In the genomic region with DNA sequence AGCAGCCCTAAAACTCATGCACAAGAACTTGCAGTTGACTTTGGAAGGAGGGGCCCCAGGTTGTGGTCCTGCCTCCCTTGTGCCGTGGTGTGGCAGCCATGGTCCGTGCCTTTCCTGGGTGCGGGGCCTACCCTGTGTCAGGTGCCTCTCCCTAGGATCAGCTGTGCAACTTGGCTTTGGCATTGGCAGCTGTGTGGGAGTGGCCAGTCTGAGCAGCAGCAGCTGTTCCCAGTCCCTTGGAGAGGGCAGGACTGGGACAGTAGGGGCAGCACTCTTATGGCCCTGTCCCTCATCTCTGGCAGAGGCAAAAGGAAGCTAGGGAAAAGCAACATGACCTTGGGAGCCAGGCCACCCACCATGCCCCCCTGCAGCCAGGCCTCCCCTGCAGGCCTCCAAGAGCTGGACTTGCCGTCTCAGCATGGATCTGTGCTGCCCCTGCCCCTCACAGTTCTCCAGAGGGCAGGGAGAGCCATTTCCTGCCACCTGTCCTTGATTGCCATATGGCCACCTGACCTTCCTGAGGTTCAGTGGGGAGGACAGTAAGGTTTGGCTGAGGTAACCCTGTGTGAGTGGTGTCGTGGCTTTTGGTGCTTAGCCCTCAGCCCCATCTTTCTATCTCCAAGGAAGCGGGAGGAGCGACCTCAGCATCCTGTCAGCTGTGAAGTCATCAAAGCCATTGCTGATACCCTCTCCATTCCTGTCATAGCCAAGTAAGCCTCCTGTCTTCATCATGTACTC, we compare ENCODE assay signal across 11 cellular contexts. TPM values are rescaled to one million over a fixed set of nuclear protein-coding genes. Genes with fewer than 3 reads are reported as not detected.
DNase-seq lines count a peak whose midpoint lies in the region; ATAC-seq, FAIRE-seq and TF ChIP-seq lines count a peak whose summit lies in the region.
"Had no signal": no experiment of that assay in that cellular context is flagged by ENCODE, and none has a peak within 500 bp of the region (broad histone marks: within the 10 kb centered on the region; RNA-seq: fewer than 3 reads in every experiment).

No MANE protein-coding gene starts in this region.

- FAIRE-seq in K562 (lab: Jason Lieb, UNC) = no peak
- no peak for FAIRE-seq in pancreas (lab: Jason Lieb, UNC)
- FAIRE-seq: endothelial cell of umbilical vein had no signal

- no peak overlapping the region for H3K4me3 ChIP-seq in DND-41 (ENCODE audit: low read depth in 1 of 2, low read length in 2 of 2)
- no peak overlapping the region for H3K4me3 ChIP-seq in K562
- H3K4me3 ChIP-seq in pancreas = no peak overlapping the region

- TF ChIP-seq CTCF in DND-41 (IDR thresholded peaks at IDR 0.05; ENCODE audit: borderline replicate concordance, extremely low read depth, low read length, poor library complexity, severe bottlenecking) (no peak), K562 (IDR thresholded peaks at IDR 0.05 in 2 of 3, conservative IDR thresholded peaks at IDR 0.05 in 1 of 3; ENCODE audit: insufficient read depth in 2 of 3, low read depth in 1 of 3, low read length in 3 of 3) (no peak), pancreas (IDR thresholded peaks at IDR 0.05) (no peak), GM10266 (IDR thresholded peaks at IDR 0.05; ENCODE audit: control insufficient read depth, insufficient read depth, low read depth, missing control alignments) (no peak)

- no peak for TF ChIP-seq POLR2A in K562 (conservative IDR thresholded peaks at IDR 0.05)

- H3K4me1 ChIP-seq in DND-41 (ENCODE audit: insufficient read depth, low read length) (peaks cover 31% of the 10 kb centered on the region), K562 (replicated peaks in 1 of 2; ENCODE audit: control insufficient read depth in 2 of 2, insufficient read depth in 2 of 2, low read length in 2 of 2) (peaks cover 9 to 11% of the 10 kb centered on the region in 2 experiments), pancreas (peaks cover 0 to 6% (median 0%) of the 10 kb centered on the region in 3 donors)

- peak; percentile 66 for ATAC-seq in DND-41 (ENCODE audit: insufficient read depth, low read depth)
- ATAC-seq in K562 = no peak
- peak; percentile 78 to 94 (median 90) for ATAC-seq in pancreas
- ATAC-seq in GM21825 (IDR thresholded peaks at IDR 0.05; ENCODE audit: unreplicated experiment) = no peak
- ATAC-seq in GM18867 (IDR thresholded peaks at IDR 0.05; ENCODE audit: unreplicated experiment) = no peak

- in situ Hi-C loops in K562 (cut with MboI) = loop anchor here (10.0 kb wide), 1 partner anchor 155 kb away; no protein-coding TSS in a partner anchor

- H3K27me3 ChIP-seq in DND-41 (ENCODE audit: insufficient read depth, low read length, poor library complexity) (no peaks in the 10 kb centered on the region), K562 (ENCODE audit: control insufficient read depth in 2 of 2, insufficient read depth in 2 of 2, low read length in 2 of 2) (no peaks in the 10 kb centered on the region), pancreas (no peaks in the 10 kb centered on the region)

- H3K9me3 ChIP-seq in DND-41 (ENCODE audit: insufficient read depth, low read length, severe bottlenecking) = no peaks in the 10 kb centered on the region
- H3K9me3 ChIP-seq in K562 (replicated peaks; ENCODE audit: control insufficient read depth, insufficient read depth, low read depth, low read length) = no peaks in the 10 kb centered on the region
- no peaks in the 10 kb centered on the region for H3K9me3 ChIP-seq in pancreas

- H2AFZ ChIP-seq in DND-41 (ENCODE audit: low read depth, low read length) (no peak overlapping the region), K562 (ENCODE audit: low read depth, low read length) (no peak overlapping the region)

- H4K20me1 ChIP-seq in DND-41 (ENCODE audit: insufficient read depth, low read length) (no peaks in the 10 kb centered on the region), K562 (replicated peaks; ENCODE audit: control insufficient read depth, insufficient read depth, low read length) (no peaks in the 10 kb centered on the region; the same call in 1 of the 2 replicates)

- DNase-seq in DND-41 (peak; percentile 80), NCI-H69 (lab: John Stamatoyannopoulos, UW) (peak; percentile 41), K562 (ENCODE audit: extremely low read depth in 1 of 4, low spot score in 3 of 4) (no peak), pancreas (peak; percentile 58 to 83 (median 68)), GM10266 (ENCODE audit: extremely low spot score) (no peak), hypothalamus (lab: John Stamatoyannopoulos, UW) (no peak)

- H3K4me2 ChIP-seq in DND-41 (ENCODE audit: insufficient read depth, low read length) = no peak overlapping the region; the same call in 1 of the 2 replicates
- no peak overlapping the region for H3K4me2 ChIP-seq in K562 (ENCODE audit: insufficient read depth, low read length)

- H3K27ac ChIP-seq in DND-41 (ENCODE audit: low read length) (peak overlapping the region; percentile 72), K562 (ENCODE audit: extremely low read depth, low read depth, low read length) (no peak overlapping the region), pancreas (no peak overlapping the region)

- CTCF ChIA-PET in K562 (lab: Yijun Ruan, JAX; ENCODE audit: low intra/inter-chr PET ratio) = no interaction called here

- no peak for TF ChIP-seq RAD21 in K562 (CRISPR knock-in tag; conservative IDR thresholded peaks at IDR 0.05 in 1 of 2, IDR thresholded peaks at IDR 0.05 in 1 of 2)

- intact Hi-C loops in K562 (cut with micrococcal nuclease) = no loop called here
- intact Hi-C loops in pancreas (cut with DNase I) = no loop called here

- TF ChIP-seq EP300 in K562 (IDR thresholded peaks at IDR 0.05; ENCODE audit: low read length) = no peak

- H3K79me2 ChIP-seq in DND-41 (ENCODE audit: insufficient read depth, low read length) (no peaks in the 10 kb centered on the region), K562 (ENCODE audit: control insufficient read depth, insufficient read depth, low read length) (no peaks in the 10 kb centered on the region)

- no TSS peak for BruUV-seq in K562 (replicated peaks; lab: Mats Ljungman, UMichigan)

- WGBS in K562 (ENCODE audit: insufficient coverage, low coverage, missing lambda C conversion rate) = 91% methylated on average over 7 of the region's 7 CpGs
- WGBS in pancreas, 2 donors = 64 to 67% methylated on average over 7 of the region's 7 CpGs

- H3K36me3 ChIP-seq in DND-41 (ENCODE audit: insufficient read depth, low read length) (peaks cover 46% of the 10 kb centered on the region), K562 (ENCODE audit: control insufficient read depth, insufficient read depth, low read length) (peaks cover 77% of the 10 kb centered on the region; the same call in 2 of the 3 replicates), pancreas (peaks cover 0 to 6% (median 0%) of the 10 kb centered on the region in 3 donors)

- POLR2A ChIA-PET in K562 (lab: Yijun Ruan, JAX) = interaction anchor here (0.7 to 3.0 kb wide), 2 partner anchors 10 to 288 kb away, joined by 3 to 10 read pairs; no protein-coding TSS in a partner anchor

- H3K9ac ChIP-seq in DND-41 (ENCODE audit: low read depth, low read length) (peak overlapping the region; percentile 8; the same call in 1 of the 2 replicates), K562 (ENCODE audit: insufficient read depth in 1 of 2, low read depth in 2 of 2, low read length in 2 of 2) (peak overlapping the region in 1 of 2 experiments; percentile 69; a peak in 2 of 4 replicates)

- no peaks in the 10 kb centered on the region for H3K9me1 ChIP-seq in K562 (ENCODE audit: control insufficient read depth, insufficient read depth, low read length)

RNA-seq across cellular contexts. Expression of a gene that starts 15.5 kb away (rescaled TPM):
- total RNA-seq in K562 (2011; cell fraction: chromatin; rRNA removed; ENCODE audit: low replicate concordance) = 152 and 242 TPM in 2 replicates
- total RNA-seq in K562 (2011; cell fraction: nucleolus; rRNA removed) = 77.9 and 81.3 TPM in 2 replicates
- total RNA-seq in K562 (2011; cell fraction: nucleoplasm; rRNA removed) = 116 and 142 TPM in 2 replicates
- 58.1 and 61.4 TPM in 2 replicates for total RNA-seq in K562 (2014; rRNA removed)
- total RNA-seq in K562 (2014; rRNA removed; fragmentation: Illumina TruSeq; extraction: Trizol) = 56.9 and 65.9 TPM in 2 replicates
- 56.8 and 59.4 TPM in 2 replicates for total RNA-seq in K562 (2015; rRNA removed; fragmentation: Illumina TruSeq; extraction: Trizol)
- total RNA-seq in K562 (2021) = 86.7 and 98.4 TPM in 2 replicates
- polyA plus RNA-seq in K562 (2011; rRNA removed) = 70.7 and 96.9 TPM in 2 replicates
- 71.3 and 73.3 TPM in 2 replicates for polyA plus RNA-seq in K562 (2011; cell fraction: cytosol; rRNA removed)
- polyA plus RNA-seq in K562 (2011; cell fraction: nucleus; rRNA removed) = 58.7 and 63.9 TPM in 2 replicates
- polyA plus RNA-seq in K562 (2012) = 31.9 and 42.7 TPM in 2 replicates
- polyA plus RNA-seq in K562 (2014; fragmentation: Illumina TruSeq; extraction: Trizol) = 55.3 and 63.6 TPM in 2 replicates
- polyA plus RNA-seq in K562 (2014; fragmentation: Nextera tagmentation; extraction: Ambion mirVana) = 10 to 100 TPM; 15.7 to 19.1 TPM
- 47.3 and 54.8 TPM in 2 replicates for polyA plus RNA-seq in K562 (2014; rRNA removed)
- polyA minus RNA-seq in K562 (2011; rRNA and poly(A)+ RNA removed) = 214 and 224 TPM in 2 replicates
- polyA minus RNA-seq in K562 (2011; cell fraction: cytosol; rRNA and poly(A)+ RNA removed) = 65.3 and 93.0 TPM in 2 replicates
- polyA minus RNA-seq in K562 (2011; cell fraction: nucleus; rRNA and poly(A)+ RNA removed) = 63.7 and 91.3 TPM in 2 replicates
- total RNA-seq in pancreas = 10 to 100 TPM in 5 of 6 donors, 1 to 10 TPM in 1; 9.5 to 19.3 (median 13.5) TPM
- 1 to 10 TPM; 3.8 to 4.5 TPM for polyA plus RNA-seq in pancreas

RNA-seq across cellular contexts. Expression of a gene that starts 46.6 kb away (rescaled TPM):
- total RNA-seq in K562 (2011; cell fraction: chromatin; rRNA removed; ENCODE audit: low replicate concordance) = 74.9 and 112 TPM in 2 replicates
- total RNA-seq in K562 (2011; cell fraction: nucleolus; rRNA removed) = 54.5 and 61.7 TPM in 2 replicates
- total RNA-seq in K562 (2011; cell fraction: nucleoplasm; rRNA removed) = 68.8 and 69.1 TPM in 2 replicates
- total RNA-seq in K562 (2014; rRNA removed) (22.3 and 22.5 TPM in 2 replicates), K562 (2014; rRNA removed; fragmentation: Illumina TruSeq; extraction: Trizol) (17.8 and 20.9 TPM in 2 replicates), K562 (2015; rRNA removed; fragmentation: Illumina TruSeq; extraction: Trizol) (21.5 and 22.5 TPM in 2 replicates), K562 (2021) (21.7 and 25.6 TPM in 2 replicates), pancreas (1 to 10 TPM; 2.7 to 5.6 (median 3.6) TPM)
- polyA plus RNA-seq in K562 (2011; rRNA removed) (13.0 and 16.3 TPM in 2 replicates), K562 (2014; fragmentation: Illumina TruSeq; extraction: Trizol) (19.4 and 20.6 TPM in 2 replicates), K562 (2014; fragmentation: Nextera tagmentation; extraction: Ambion mirVana) (1 to 10 TPM; 5.8 to 9.3 TPM), K562 (2014; rRNA removed) (13.3 and 15.1 TPM in 2 replicates), pancreas (1 to 10 TPM; 6.1 to 6.2 TPM)
- 16.5 and 19.6 TPM in 2 replicates for polyA plus RNA-seq in K562 (2011; cell fraction: cytosol; rRNA removed)
- 68.4 and 74.9 TPM in 2 replicates for polyA plus RNA-seq in K562 (2011; cell fraction: nucleus; rRNA removed)
- 11.7 and 12.5 TPM in 2 replicates for polyA plus RNA-seq in K562 (2012)
- 32.9 and 41.8 TPM in 2 replicates for polyA minus RNA-seq in K562 (2011; rRNA and poly(A)+ RNA removed)
- 10.8 and 20.7 TPM in 2 replicates for polyA minus RNA-seq in K562 (2011; cell fraction: cytosol; rRNA and poly(A)+ RNA removed)
- polyA minus RNA-seq in K562 (2011; cell fraction: nucleus; rRNA and poly(A)+ RNA removed) = 27.3 and 35.1 TPM in 2 replicates

RNA-seq across cellular contexts. Expression of a gene that starts 46.6 kb away (rescaled TPM):
- 9.9 and 32.8 TPM in 2 replicates for total RNA-seq in K562 (2011; cell fraction: chromatin; rRNA removed; ENCODE audit: low replicate concordance)
- 32.9 and 43.2 TPM in 2 replicates for total RNA-seq in K562 (2011; cell fraction: nucleolus; rRNA removed)
- 15.0 and 22.7 TPM in 2 replicates for total RNA-seq in K562 (2011; cell fraction: nucleoplasm; rRNA removed)
- 21.1 and 27.1 TPM in 2 replicates for total RNA-seq in K562 (2014; rRNA removed)
- total RNA-seq in K562 (2014; rRNA removed; fragmentation: Illumina TruSeq; extraction: Trizol) = 13.0 and 13.1 TPM in 2 replicates
- total RNA-seq in K562 (2015; rRNA removed; fragmentation: Illumina TruSeq; extraction: Trizol) = 15.9 and 16.3 TPM in 2 replicates
- 22.5 and 24.5 TPM in 2 replicates for total RNA-seq in K562 (2021)
- 17.6 and 21.9 TPM in 2 replicates for polyA plus RNA-seq in K562 (2011; rRNA removed)
- 17.2 and 40.7 TPM in 2 replicates for polyA plus RNA-seq in K562 (2011; cell fraction: cytosol; rRNA removed)
- polyA plus RNA-seq in K562 (2011; cell fraction: nucleus; rRNA removed) = 12.1 and 14.4 TPM in 2 replicates
- polyA plus RNA-seq in K562 (2012) = 13.7 and 14.7 TPM in 2 replicates
- polyA plus RNA-seq in K562 (2014; fragmentation: Illumina TruSeq; extraction: Trizol) = 13.7 and 15.5 TPM in 2 replicates
- polyA plus RNA-seq in K562 (2014; fragmentation: Nextera tagmentation; extraction: Ambion mirVana) = 1 to 10 TPM; 2.8 to 3.5 TPM
- polyA plus RNA-seq in K562 (2014; rRNA removed) = 24.5 and 28.7 TPM in 2 replicates
- polyA minus RNA-seq in K562 (2011; rRNA and poly(A)+ RNA removed) = 14.8 and 17.9 TPM in 2 replicates
- polyA minus RNA-seq in K562 (2011; cell fraction: cytosol; rRNA and poly(A)+ RNA removed) = 7.6 and 12.9 TPM in 2 replicates
- polyA minus RNA-seq in K562 (2011; cell fraction: nucleus; rRNA and poly(A)+ RNA removed) = 15.3 and 25.1 TPM in 2 replicates
- total RNA-seq in pancreas = 1 to 10 TPM; 2.1 to 5.1 (median 4.0) TPM
- 1 to 10 TPM; 3.6 to 7.4 TPM for polyA plus RNA-seq in pancreas

RNA-seq across cellular contexts. Expression of a gene that starts 54.0 kb away (rescaled TPM):
- total RNA-seq in K562 (2011; cell fraction: chromatin; rRNA removed; ENCODE audit: low replicate concordance) = not detected in 2 replicates
- not detected in 2 replicates for total RNA-seq in K562 (2011; cell fraction: nucleolus; rRNA removed)
- total RNA-seq in K562 (2011; cell fraction: nucleoplasm; rRNA removed) = not detected in 2 replicates
- total RNA-seq in K562 (2014; rRNA removed) (not detected in 2 replicates), K562 (2014; rRNA removed; fragmentation: Illumina TruSeq; extraction: Trizol) (not detected in 2 replicates), K562 (2015; rRNA removed; fragmentation: Illumina TruSeq; extraction: Trizol) (not detected in 2 replicates), K562 (2021) (not detected in 2 replicates), pancreas (not detected)
- polyA plus RNA-seq in K562 (2011; rRNA removed) (not detected in 2 replicates), K562 (2014; fragmentation: Illumina TruSeq; extraction: Trizol) (not detected in 2 replicates), K562 (2014; fragmentation: Nextera tagmentation; extraction: Ambion mirVana) (not detected), K562 (2014; rRNA removed) (not detected in 2 replicates), pancreas (not detected)
- not detected in 2 replicates for polyA plus RNA-seq in K562 (2011; cell fraction: cytosol; rRNA removed)
- polyA plus RNA-seq in K562 (2011; cell fraction: nucleus; rRNA removed) = not detected in 2 replicates
- 0.07 TPM in 1 of 2 replicates, not detected in the other for polyA plus RNA-seq in K562 (2012)
- polyA minus RNA-seq in K562 (2011; rRNA and poly(A)+ RNA removed) = not detected in 2 replicates
- polyA minus RNA-seq in K562 (2011; cell fraction: cytosol; rRNA and poly(A)+ RNA removed) = not detected in 2 replicates
- not detected in 2 replicates for polyA minus RNA-seq in K562 (2011; cell fraction: nucleus; rRNA and poly(A)+ RNA removed)
- total RNA-seq: activated CD8-positive, alpha-beta memory T cell treated with anti-CD3 and anti-CD28 coated beads for 36 hours; endothelial cell of umbilical vein; liver had no signal
- polyA plus RNA-seq: endothelial cell of umbilical vein, liver had no signal

Comparison
In these comparisons a context has a peak if more than half of its experiments do, and no peak if none do; other contexts are left out.
1. ATAC-seq: peak in DND-41 (single experiment) and pancreas (4 of 4); none in K562 (single experiment), GM21825 (single experiment) and GM18867 (single experiment).
2. DNase-seq: peak in DND-41 (single experiment), NCI-H69 (single experiment) and pancreas (6 of 6); none in K562 (0 of 4), GM10266 (single experiment) and hypothalamus (0 of 51).